Comparison of ENCODE assay signal across 1 cellular context in genomic region chr2:222304737-222305509, GRCh38.
TF ChIP-seq lines count a peak whose summit lies in the region.

No MANE protein-coding gene starts in this region.

TF ChIP-seq in HepG2, 621 proteins besides CTCF, POLR2A, EP300 and RAD21:
- TF ChIP-seq CBX2 (IDR thresholded peaks at IDR 0.05; ENCODE audit: low read depth, low read length) (peak; percentile 92), CBX2 (CRISPR knock-in tag; IDR thresholded peaks at IDR 0.05; ENCODE audit: low read depth) (no peak), ZNF407 (CRISPR knock-in tag; IDR thresholded peaks at IDR 0.05; ENCODE audit: not compliant biosample characterization) (no peak)
TF ChIP-seq in HepG2: peak in this region for 1.
